In the genomic region with DNA sequence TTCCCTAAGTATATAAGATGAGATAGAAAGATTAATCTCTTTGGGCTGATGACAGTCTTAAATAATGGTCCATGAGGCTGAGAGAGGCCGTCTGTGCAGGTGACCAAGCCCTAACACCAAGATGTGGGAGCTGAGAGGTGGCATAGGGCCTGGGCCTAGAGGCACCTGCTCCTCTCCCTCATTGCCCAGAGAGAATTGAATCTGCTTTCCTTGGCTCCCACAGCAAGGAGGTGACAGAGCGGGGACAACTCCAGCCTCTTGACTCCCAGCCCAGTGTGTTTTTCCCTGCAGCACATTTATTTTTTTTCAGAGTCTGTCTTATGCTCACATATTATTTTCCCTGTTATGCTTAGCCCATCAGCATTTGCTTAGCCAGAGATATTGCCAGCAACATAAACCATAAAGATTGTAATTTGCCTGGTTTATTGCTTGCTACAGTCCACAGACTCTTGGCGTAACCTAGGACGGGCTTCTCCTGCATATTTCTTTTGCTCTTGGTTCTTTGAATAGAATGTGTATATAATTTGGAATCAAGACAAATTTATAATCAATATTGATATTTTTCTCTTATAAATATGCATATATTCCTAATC, we compare ENCODE assay signal across 21 cellular contexts.
"Had no signal": no experiment of that assay in that cellular context is flagged by ENCODE, and none has a peak within 500 bp of the region (broad histone marks: within the 10 kb centered on the region; RNA-seq: fewer than 3 reads in every experiment).

No MANE protein-coding gene starts in this region.

- DNase-seq: activated CD4-positive, alpha-beta T cell treated with anti-CD3 and anti-CD28 coated beads for 48 hours; activated CD4-positive, alpha-beta T cell treated with anti-CD3 and anti-CD28 coated beads, Interleukin-2, amount 50 U/mL, for 4 hours; activated CD4-positive, CD25-positive, alpha-beta regulatory T cell treated with anti-CD3 and anti-CD28 coated beads, Interleukin-2, amount 50 U/mL, for 72 hours; activated CD8-positive, alpha-beta memory T cell treated with anti-CD3 and anti-CD28 coated beads, Interleukin-2, amount 50 U/mL, for 48 hours; activated CD8-positive, alpha-beta T cell treated with anti-CD3 and anti-CD28 coated beads, Interleukin-2, amount 10 ng/mL, durations not matched to agents 7 days and 5 days; activated naive CD4-positive, alpha-beta T cell treated with anti-CD3 and anti-CD28 coated beads, Interleukin-2, amount 50 U/mL, for 16 hours; activated naive CD8-positive, alpha-beta T cell treated with anti-CD3 and anti-CD28 coated beads, Interleukin-2, amount 10 ng/mL, durations not matched to agents 7 days and 5 days; activated T-cell treated with anti-CD3 and anti-CD28 coated beads, Interleukin-2, amount 50 U/mL, for 1 hour; adrenal gland; anterior cingulate cortex; Kasumi-1; NCI-H1048; NCI-H1930; NCI-H2171; NCI-H2227 treated with DMSO at 0.1 percent for 48 hours; NCI-H446 treated with DMSO at 0.1 percent for 48 hours; NCI-H524 treated with DMSO at 0.1 percent for 48 hours; PC-9; SHP77 treated with DMSO at 0.1 percent for 48 hours had no signal

- H3K27me3 ChIP-seq: adrenal gland had no signal

- H3K36me3 ChIP-seq: adrenal gland had no signal

- ATAC-seq: activated CD8-positive, alpha-beta T cell treated with anti-CD3 and anti-CD28 coated beads, Interleukin-2, amount 10 ng/mL, durations not matched to agents 7 days and 5 days; WTC11 had no signal

- H3K4me1 ChIP-seq: adrenal gland had no signal

- H3K4me1 Mint-ChIP-seq: activated naive CD8-positive, alpha-beta T cell treated with anti-CD3 and anti-CD28 coated beads, Interleukin-2, amount 10 ng/mL, durations not matched to agents 7 days and 5 days had no signal

- H3K36me3 Mint-ChIP-seq: activated naive CD8-positive, alpha-beta T cell treated with anti-CD3 and anti-CD28 coated beads, Interleukin-2, amount 10 ng/mL, durations not matched to agents 7 days and 5 days; WTC11 had no signal

- H3K9me3 ChIP-seq: adrenal gland had no signal

- H3K27ac ChIP-seq: adrenal gland, PC-9 had no signal

- H3K9me3 Mint-ChIP-seq: activated naive CD8-positive, alpha-beta T cell treated with anti-CD3 and anti-CD28 coated beads, Interleukin-2, amount 10 ng/mL, durations not matched to agents 7 days and 5 days; T-helper 1 cell treated with Interleukin-12 subunit alpha and Interleukin-12 subunit beta and Interleukin-4 antibody, amounts not matched to agents 30 μg/mL and 1 μg/mL, for 36 hours; WTC11 had no signal

- H3K27ac Mint-ChIP-seq: activated CD8-positive, alpha-beta T cell treated with anti-CD3 and anti-CD28 coated beads, Interleukin-2, amount 10 ng/mL, durations not matched to agents 7 days and 5 days; activated naive CD8-positive, alpha-beta T cell treated with anti-CD3 and anti-CD28 coated beads, Interleukin-2, amount 10 ng/mL, durations not matched to agents 7 days and 5 days; T-helper 1 cell treated with Interleukin-12 subunit alpha and Interleukin-12 subunit beta and Interleukin-4 antibody, amounts not matched to agents 30 μg/mL and 1 μg/mL, for 36 hours; WTC11 had no signal

- H3K4me3 Mint-ChIP-seq: activated CD8-positive, alpha-beta T cell treated with anti-CD3 and anti-CD28 coated beads, Interleukin-2, amount 10 ng/mL, durations not matched to agents 7 days and 5 days; activated naive CD8-positive, alpha-beta T cell treated with anti-CD3 and anti-CD28 coated beads, Interleukin-2, amount 10 ng/mL, durations not matched to agents 7 days and 5 days; T-helper 1 cell treated with Interleukin-12 subunit alpha and Interleukin-12 subunit beta and Interleukin-4 antibody, amounts not matched to agents 30 μg/mL and 1 μg/mL, for 36 hours; WTC11 had no signal

- H3K4me3 ChIP-seq: adrenal gland, PC-9 had no signal
